11 cellular contexts compared by ENCODE assay signal in the genomic region with DNA sequence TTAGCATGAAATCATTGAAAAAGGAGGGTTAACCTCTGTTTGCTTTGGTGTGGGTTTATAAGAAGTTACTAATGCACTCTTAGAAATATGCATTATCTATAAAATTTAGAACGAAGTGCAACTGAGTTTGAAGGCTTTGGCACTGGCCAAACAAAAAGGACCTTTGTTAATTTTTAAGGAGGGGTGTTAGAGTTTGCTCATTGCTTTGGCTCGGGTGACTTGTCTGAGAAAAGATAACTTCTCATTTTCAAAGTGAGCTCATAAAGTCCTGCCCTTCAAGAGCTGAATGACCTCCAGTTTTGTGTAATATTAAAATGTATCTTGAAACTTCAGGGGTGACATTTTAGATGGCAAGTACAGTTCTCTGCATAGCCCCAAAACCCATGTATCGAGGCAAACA. TPM values are rescaled to one million over a fixed set of nuclear protein-coding genes. Genes with fewer than 3 reads are reported as not detected.
A peak's percentile ranks its signal among the peaks of the same experiment; 100 is the strongest.
DNase-seq lines count a peak whose midpoint lies in the region; ATAC-seq and TF ChIP-seq lines count a peak whose summit lies in the region.
"Had no signal": no experiment of that assay in that cellular context is flagged by ENCODE, and none has a peak within 500 bp of the region (broad histone marks: within the 10 kb centered on the region; RNA-seq: fewer than 3 reads in every experiment).

No MANE protein-coding gene starts in this region.

- TF ChIP-seq POLR2A in esophagus muscularis mucosa (IDR thresholded peaks at IDR 0.05; ENCODE audit: low read depth): no peak

- H3K27me3 Mint-ChIP-seq in neural progenitor cell (ENCODE audit: insufficient read depth, low read depth): peaks cover 2% of the 10 kb centered on the region
- H3K27me3 Mint-ChIP-seq: activated CD8-positive, alpha-beta memory T cell treated with anti-CD3 and anti-CD28 coated beads, Interleukin-2, amount 10 ng/mL, durations not matched to agents 7 days and 5 days had no signal

- no peak for TF ChIP-seq CTCF in left ventricle myocardium inferior (IDR thresholded peaks at IDR 0.05; ENCODE audit: borderline replicate concordance)
- TF ChIP-seq CTCF in esophagus muscularis mucosa (IDR thresholded peaks at IDR 0.05): no peak
- TF ChIP-seq CTCF in neural progenitor cell (IDR thresholded peaks at IDR 0.05): no peak
- no peak for TF ChIP-seq CTCF in GM20000 (IDR thresholded peaks at IDR 0.05; ENCODE audit: extremely low read depth, missing control alignments)

- H3K36me3 ChIP-seq in left ventricle myocardium inferior (peaks cover 17% of the 10 kb centered on the region), esophagus muscularis mucosa (peaks cover 0 to 49% (median 0%) of the 10 kb centered on the region in 4 donors), neural progenitor cell (no peaks in the 10 kb centered on the region)

- H3K9ac ChIP-seq in neural progenitor cell: no peak overlapping the region

- H3K9me3 ChIP-seq in left ventricle myocardium inferior (replicated peaks) (no peaks in the 10 kb centered on the region), right cardiac atrium (ENCODE audit: control insufficient read depth, low read length) (no peaks in the 10 kb centered on the region), esophagus muscularis mucosa (no peaks in the 10 kb centered on the region), neural progenitor cell (ENCODE audit: low read depth) (no peaks in the 10 kb centered on the region)

- intact Hi-C loops in left ventricle myocardium inferior (cut with micrococcal nuclease) (no loop called here), right cardiac atrium (cut with DNase I) (no loop called here), esophagus muscularis mucosa (cut with DNase I) (no loop called here)

- peaks cover 77% of the 10 kb centered on the region for H3K4me1 Mint-ChIP-seq in neural progenitor cell

- no peak overlapping the region for H2AFZ ChIP-seq in neural progenitor cell (replicated peaks)

- H3K27me3 ChIP-seq in left ventricle myocardium inferior (ENCODE audit: low read depth) (no peaks in the 10 kb centered on the region), right cardiac atrium (ENCODE audit: control insufficient read depth, insufficient read depth) (no peaks in the 10 kb centered on the region), esophagus muscularis mucosa (no peaks in the 10 kb centered on the region), neural progenitor cell (no peaks in the 10 kb centered on the region)

- ATAC-seq in right cardiac atrium (no peak), HG03520 (IDR thresholded peaks at IDR 0.05; ENCODE audit: unreplicated experiment) (no peak), HG03439 (IDR thresholded peaks at IDR 0.05; ENCODE audit: unreplicated experiment) (no peak)
- ATAC-seq: activated CD8-positive, alpha-beta memory T cell treated with anti-CD3 and anti-CD28 coated beads, Interleukin-2, amount 10 ng/mL, durations not matched to agents 7 days and 5 days had no signal

- peaks cover 22% of the 10 kb centered on the region for H3F3A ChIP-seq in neural progenitor cell (ENCODE audit: low read depth)

- peak overlapping the region; percentile 37 for H3K27ac Mint-ChIP-seq in neural progenitor cell

- H3K4me2 ChIP-seq in neural progenitor cell: no peak overlapping the region

- peak overlapping the region; percentile 52 for H3K27ac ChIP-seq in left ventricle myocardium inferior (replicated peaks)
- no peak overlapping the region for H3K27ac ChIP-seq in right cardiac atrium (ENCODE audit: low read length)
- peak overlapping the region; percentile 38 to 60 (median 56) for H3K27ac ChIP-seq in esophagus muscularis mucosa (replicated peaks in 1 of 4)
- H3K27ac ChIP-seq in neural progenitor cell: no peak overlapping the region
- H3K27ac ChIP-seq: SK-N-MC had no signal

- DNase-seq in left ventricle myocardium inferior (no peak), right cardiac atrium (no peak), esophagus muscularis mucosa (ENCODE audit: extremely low spot score) (no peak), neural progenitor cell (ENCODE audit: low spot score) (no peak), GM20000 (ENCODE audit: low spot score) (no peak), COLO829 (ENCODE audit: low spot score) (no peak)
- DNase-seq: activated CD8-positive, alpha-beta memory T cell treated with anti-CD3 and anti-CD28 coated beads, Interleukin-2, amount 10 ng/mL, durations not matched to agents 7 days and 5 days; NCI-H2029 treated with DMSO at 0.1 percent for 48 hours had no signal

- WGBS in right cardiac atrium: 49% methylated on average over 3 of the region's 3 CpGs
- WGBS in esophagus muscularis mucosa: 59% methylated on average over 3 of the region's 3 CpGs

- no peaks in the 10 kb centered on the region for H4K20me1 ChIP-seq in neural progenitor cell (ENCODE audit: low read depth)

- H3K4me1 ChIP-seq in left ventricle myocardium inferior: peaks cover 99% of the 10 kb centered on the region
- peaks cover 27% of the 10 kb centered on the region for H3K4me1 ChIP-seq in right cardiac atrium (ENCODE audit: control insufficient read depth, insufficient read depth, low read length)
- peaks cover 53 to 69% (median 58%) of the 10 kb centered on the region in 4 donors for H3K4me1 ChIP-seq in esophagus muscularis mucosa
- peaks cover 45% of the 10 kb centered on the region for H3K4me1 ChIP-seq in neural progenitor cell

- H3K4me3 Mint-ChIP-seq in neural progenitor cell: no peak overlapping the region
- H3K4me3 Mint-ChIP-seq: activated CD8-positive, alpha-beta memory T cell treated with anti-CD3 and anti-CD28 coated beads, Interleukin-2, amount 10 ng/mL, durations not matched to agents 7 days and 5 days had no signal

- H3K4me3 ChIP-seq in left ventricle myocardium inferior (no peak overlapping the region), right cardiac atrium (ENCODE audit: low read length) (no peak overlapping the region), esophagus muscularis mucosa (no peak overlapping the region), neural progenitor cell (no peak overlapping the region)
- H3K4me3 ChIP-seq: SK-N-MC had no signal

- TF ChIP-seq EP300 in esophagus muscularis mucosa (IDR thresholded peaks at IDR 0.05): no peak

- H3K9me3 Mint-ChIP-seq in neural progenitor cell: no peaks in the 10 kb centered on the region

- H3K36me3 Mint-ChIP-seq in neural progenitor cell: peaks cover 39% of the 10 kb centered on the region

- no peaks in the 10 kb centered on the region for H3K79me2 ChIP-seq in neural progenitor cell (ENCODE audit: low read depth)

RNA-seq across cellular contexts. Expression of a gene that starts 25.9 kb away (rescaled TPM):
- total RNA-seq in left ventricle myocardium inferior: 28.1 TPM
- total RNA-seq in right cardiac atrium: 10 to 100 TPM; 21.8 to 38.0 (median 29.1) TPM
- polyA plus RNA-seq in right cardiac atrium: 20.9 TPM
- total RNA-seq in esophagus muscularis mucosa: 10 to 100 TPM; 18.3 to 47.2 (median 32.9) TPM
- total RNA-seq in neural progenitor cell (ENCODE audit: low replicate concordance): 4.9 and 8.2 TPM in 2 replicates

Comparison
In these comparisons a context has a peak if more than half of its experiments do, and no peak if none do; other contexts are left out.
1. H3K27ac ChIP-seq: peak in left ventricle myocardium inferior (single experiment) and esophagus muscularis mucosa (4 of 4); none in right cardiac atrium (single experiment) and neural progenitor cell (single experiment).